Comparison of ENCODE assay signal across 17 cellular contexts in the genomic region with DNA sequence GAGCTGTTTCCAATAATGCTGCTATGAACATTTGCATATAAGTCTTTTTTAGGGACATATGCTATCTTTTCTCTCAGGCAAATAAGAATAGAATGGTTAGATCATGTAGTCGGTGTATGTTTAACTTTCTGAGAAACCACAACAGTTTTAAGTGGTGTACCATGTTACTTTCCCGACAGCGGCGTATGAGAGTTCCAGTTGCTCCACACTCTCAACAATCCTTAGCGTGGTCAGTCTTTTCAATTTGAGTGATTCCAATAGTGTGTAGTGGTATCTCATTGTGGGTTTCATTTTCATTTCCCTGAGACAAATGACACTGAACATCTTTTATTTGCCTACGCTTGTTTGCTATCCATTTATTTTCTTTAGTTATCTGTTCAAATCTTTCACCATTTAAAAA.
DNase-seq lines count a peak whose midpoint lies in the region; ATAC-seq, FAIRE-seq and TF ChIP-seq lines count a peak whose summit lies in the region.
"Had no signal": no experiment of that assay in that cellular context is flagged by ENCODE, and none has a peak within 500 bp of the region (broad histone marks: within the 10 kb centered on the region; RNA-seq: fewer than 3 reads in every experiment).

No MANE protein-coding gene starts in this region.

- H4K12ac ChIP-seq in trophoblast cell (ENCODE audit: low read depth, low read length): no peak overlapping the region

- H3K4me3 ChIP-seq in trophoblast cell (ENCODE audit: low read depth, low read length) (no peak overlapping the region), uterus (no peak overlapping the region)
- H3K4me3 ChIP-seq: mucosa of descending colon had no signal

- intact Hi-C loops in uterus (cut with DNase I; ENCODE audit: low total_unique reads): no loop called here

- no peaks in the 10 kb centered on the region for H3K79me2 ChIP-seq in trophoblast cell (ENCODE audit: control insufficient read depth, insufficient read depth, low read length, poor library complexity)

- H3K36me3 ChIP-seq in trophoblast cell (ENCODE audit: control insufficient read depth in 1 of 2, insufficient read depth in 2 of 2, low read length in 2 of 2) (no peaks in the 10 kb centered on the region), uterus (no peaks in the 10 kb centered on the region)

- FAIRE-seq in urothelium cell line (lab: Jason Lieb, UNC): peak; percentile 13
- FAIRE-seq: endothelial cell of umbilical vein had no signal

- H3K27ac ChIP-seq in trophoblast cell (ENCODE audit: low read depth, low read length) (no peak overlapping the region), uterus (no peak overlapping the region)

- H3K27me3 ChIP-seq in trophoblast cell (ENCODE audit: insufficient read depth, low read length) (no peaks in the 10 kb centered on the region), uterus (no peaks in the 10 kb centered on the region)

- H3K79me1 ChIP-seq in trophoblast cell (ENCODE audit: low read length): no peaks in the 10 kb centered on the region

- H2AFZ ChIP-seq in trophoblast cell (ENCODE audit: insufficient read depth, low read length, poor library complexity): no peak overlapping the region

- ATAC-seq in GM21723 (IDR thresholded peaks at IDR 0.05; ENCODE audit: unreplicated experiment): peak; percentile 61
- ATAC-seq in HG03520 (IDR thresholded peaks at IDR 0.05; ENCODE audit: unreplicated experiment): peak; percentile 74
- ATAC-seq: mucosa of descending colon had no signal

- DNase-seq in stimulated activated CD4-positive, alpha-beta T cell treated with anti-CD3 and anti-CD28 coated beads, Interleukin-15, amount 100 ng/mL, for 24 hours: peak; percentile 35
- no peak for DNase-seq in stimulated activated CD4-positive, alpha-beta T cell treated with anti-CD3 and anti-CD28 coated beads, Interleukin-12 subunit alpha, Interleukin-12 subunit beta, amount 100 ng/mL, for 4 hours
- no peak for DNase-seq in urothelium cell line (ENCODE audit: low spot score)
- DNase-seq in NCI-H187 (lab: John Stamatoyannopoulos, UW): no peak
- DNase-seq in trophoblast cell: no peak
- DNase-seq in uterus: no peak
- DNase-seq: activated naive CD8-positive, alpha-beta T cell treated with anti-CD3 and anti-CD28 coated beads, Interleukin-2, amount 10 ng/mL, durations not matched to agents 7 days and 5 days; central memory CD4-positive, alpha-beta T cell; glutamatergic neuron; HFFc6; mucosa of descending colon; posterior cingulate gyrus; SHP77 treated with DMSO at 0.1 percent for 48 hours; T-helper 9 cell had no signal

- H3K9me3 ChIP-seq in trophoblast cell (ENCODE audit: insufficient read depth, low read depth, low read length) (no peaks in the 10 kb centered on the region), uterus (no peaks in the 10 kb centered on the region)
- H3K9me3 ChIP-seq: mucosa of descending colon had no signal

- no peak overlapping the region for H3K4me2 ChIP-seq in trophoblast cell (ENCODE audit: low read length)

- H4K91ac ChIP-seq in trophoblast cell (ENCODE audit: low read depth, low read length): no peak overlapping the region

- no peak overlapping the region for H3K18ac ChIP-seq in trophoblast cell (ENCODE audit: low read length)

- no peak overlapping the region for H2AK5ac ChIP-seq in trophoblast cell (ENCODE audit: low read length)

- no peak overlapping the region for H2BK12ac ChIP-seq in trophoblast cell (ENCODE audit: low read length)

- no peak for TF ChIP-seq CTCF in uterus (IDR thresholded peaks at IDR 0.05)

- H4K8ac ChIP-seq in trophoblast cell (ENCODE audit: low read depth, low read length): no peak overlapping the region

- no peak overlapping the region for H2BK120ac ChIP-seq in trophoblast cell (ENCODE audit: insufficient read depth, low read length, poor library complexity)

- H3K4me1 ChIP-seq in trophoblast cell (ENCODE audit: control insufficient read depth in 1 of 2, insufficient read depth in 2 of 2, low read length in 2 of 2) (peaks cover 0 to 2% of the 10 kb centered on the region in 2 experiments), uterus (no peaks in the 10 kb centered on the region)

- H2BK5ac ChIP-seq in trophoblast cell (ENCODE audit: low read depth, low read length, poor library complexity): no peak overlapping the region

- WGBS in trophoblast cell (ENCODE audit: extremely low coverage, insufficient coverage, insufficient read length): no CpG with 5 or more reads among the region's 6 CpGs

- no peak for TF ChIP-seq POLR2A in uterus (IDR thresholded peaks at IDR 0.05)

- H3K23ac ChIP-seq in trophoblast cell (ENCODE audit: low read length): no peak overlapping the region

- no peak overlapping the region for H3K4ac ChIP-seq in trophoblast cell (ENCODE audit: low read depth, low read length)

- no peak overlapping the region for H3K9ac ChIP-seq in trophoblast cell (ENCODE audit: low read length)

- H3K14ac ChIP-seq in trophoblast cell (ENCODE audit: low read length): no peak overlapping the region
